Comparison of ENCODE assay signal across 2 cellular contexts in the genomic region with DNA sequence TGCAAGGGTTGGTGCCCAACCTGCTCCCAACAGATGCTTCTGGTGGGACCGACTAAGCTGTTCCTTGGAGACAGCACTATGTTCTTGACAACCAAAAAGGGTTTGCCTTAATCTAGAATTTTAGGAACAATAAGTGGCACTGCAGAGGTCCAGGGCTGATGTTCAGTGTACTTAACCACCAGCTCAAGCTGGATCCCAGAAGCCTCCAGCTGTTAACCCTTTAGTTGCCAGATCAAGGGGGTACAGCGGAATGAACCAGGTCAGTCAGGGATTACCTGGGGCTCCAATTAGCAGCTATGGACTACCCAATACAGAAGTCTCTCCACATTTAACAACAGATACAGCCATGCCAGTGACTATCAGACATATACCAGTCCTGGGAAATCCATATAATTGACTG.
TF ChIP-seq lines count a peak whose summit lies in the region.

No MANE protein-coding gene starts in this region.

TF ChIP-seq in GM23338, 12 proteins besides CTCF, POLR2A, EP300 and RAD21 (continued from another document):
- TF ChIP-seq, protein P1, sequence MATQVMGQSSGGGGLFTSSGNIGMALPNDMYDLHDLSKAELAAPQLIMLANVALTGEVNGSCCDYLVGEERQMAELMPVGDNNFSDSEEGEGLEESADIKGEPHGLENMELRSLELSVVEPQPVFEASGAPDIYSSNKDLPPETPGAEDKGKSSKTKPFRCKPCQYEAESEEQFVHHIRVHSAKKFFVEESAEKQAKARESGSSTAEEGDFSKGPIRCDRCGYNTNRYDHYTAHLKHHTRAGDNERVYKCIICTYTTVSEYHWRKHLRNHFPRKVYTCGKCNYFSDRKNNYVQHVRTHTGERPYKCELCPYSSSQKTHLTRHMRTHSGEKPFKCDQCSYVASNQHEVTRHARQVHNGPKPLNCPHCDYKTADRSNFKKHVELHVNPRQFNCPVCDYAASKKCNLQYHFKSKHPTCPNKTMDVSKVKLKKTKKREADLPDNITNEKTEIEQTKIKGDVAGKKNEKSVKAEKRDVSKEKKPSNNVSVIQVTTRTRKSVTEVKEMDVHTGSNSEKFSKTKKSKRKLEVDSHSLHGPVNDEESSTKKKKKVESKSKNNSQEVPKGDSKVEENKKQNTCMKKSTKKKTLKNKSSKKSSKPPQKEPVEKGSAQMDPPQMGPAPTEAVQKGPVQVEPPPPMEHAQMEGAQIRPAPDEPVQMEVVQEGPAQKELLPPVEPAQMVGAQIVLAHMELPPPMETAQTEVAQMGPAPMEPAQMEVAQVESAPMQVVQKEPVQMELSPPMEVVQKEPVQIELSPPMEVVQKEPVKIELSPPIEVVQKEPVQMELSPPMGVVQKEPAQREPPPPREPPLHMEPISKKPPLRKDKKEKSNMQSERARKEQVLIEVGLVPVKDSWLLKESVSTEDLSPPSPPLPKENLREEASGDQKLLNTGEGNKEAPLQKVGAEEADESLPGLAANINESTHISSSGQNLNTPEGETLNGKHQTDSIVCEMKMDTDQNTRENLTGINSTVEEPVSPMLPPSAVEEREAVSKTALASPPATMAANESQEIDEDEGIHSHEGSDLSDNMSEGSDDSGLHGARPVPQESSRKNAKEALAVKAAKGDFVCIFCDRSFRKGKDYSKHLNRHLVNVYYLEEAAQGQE (IDR thresholded peaks at IDR 0.05; ENCODE audit: unreplicated experiment) = no peak
- TF ChIP-seq, protein P2, sequence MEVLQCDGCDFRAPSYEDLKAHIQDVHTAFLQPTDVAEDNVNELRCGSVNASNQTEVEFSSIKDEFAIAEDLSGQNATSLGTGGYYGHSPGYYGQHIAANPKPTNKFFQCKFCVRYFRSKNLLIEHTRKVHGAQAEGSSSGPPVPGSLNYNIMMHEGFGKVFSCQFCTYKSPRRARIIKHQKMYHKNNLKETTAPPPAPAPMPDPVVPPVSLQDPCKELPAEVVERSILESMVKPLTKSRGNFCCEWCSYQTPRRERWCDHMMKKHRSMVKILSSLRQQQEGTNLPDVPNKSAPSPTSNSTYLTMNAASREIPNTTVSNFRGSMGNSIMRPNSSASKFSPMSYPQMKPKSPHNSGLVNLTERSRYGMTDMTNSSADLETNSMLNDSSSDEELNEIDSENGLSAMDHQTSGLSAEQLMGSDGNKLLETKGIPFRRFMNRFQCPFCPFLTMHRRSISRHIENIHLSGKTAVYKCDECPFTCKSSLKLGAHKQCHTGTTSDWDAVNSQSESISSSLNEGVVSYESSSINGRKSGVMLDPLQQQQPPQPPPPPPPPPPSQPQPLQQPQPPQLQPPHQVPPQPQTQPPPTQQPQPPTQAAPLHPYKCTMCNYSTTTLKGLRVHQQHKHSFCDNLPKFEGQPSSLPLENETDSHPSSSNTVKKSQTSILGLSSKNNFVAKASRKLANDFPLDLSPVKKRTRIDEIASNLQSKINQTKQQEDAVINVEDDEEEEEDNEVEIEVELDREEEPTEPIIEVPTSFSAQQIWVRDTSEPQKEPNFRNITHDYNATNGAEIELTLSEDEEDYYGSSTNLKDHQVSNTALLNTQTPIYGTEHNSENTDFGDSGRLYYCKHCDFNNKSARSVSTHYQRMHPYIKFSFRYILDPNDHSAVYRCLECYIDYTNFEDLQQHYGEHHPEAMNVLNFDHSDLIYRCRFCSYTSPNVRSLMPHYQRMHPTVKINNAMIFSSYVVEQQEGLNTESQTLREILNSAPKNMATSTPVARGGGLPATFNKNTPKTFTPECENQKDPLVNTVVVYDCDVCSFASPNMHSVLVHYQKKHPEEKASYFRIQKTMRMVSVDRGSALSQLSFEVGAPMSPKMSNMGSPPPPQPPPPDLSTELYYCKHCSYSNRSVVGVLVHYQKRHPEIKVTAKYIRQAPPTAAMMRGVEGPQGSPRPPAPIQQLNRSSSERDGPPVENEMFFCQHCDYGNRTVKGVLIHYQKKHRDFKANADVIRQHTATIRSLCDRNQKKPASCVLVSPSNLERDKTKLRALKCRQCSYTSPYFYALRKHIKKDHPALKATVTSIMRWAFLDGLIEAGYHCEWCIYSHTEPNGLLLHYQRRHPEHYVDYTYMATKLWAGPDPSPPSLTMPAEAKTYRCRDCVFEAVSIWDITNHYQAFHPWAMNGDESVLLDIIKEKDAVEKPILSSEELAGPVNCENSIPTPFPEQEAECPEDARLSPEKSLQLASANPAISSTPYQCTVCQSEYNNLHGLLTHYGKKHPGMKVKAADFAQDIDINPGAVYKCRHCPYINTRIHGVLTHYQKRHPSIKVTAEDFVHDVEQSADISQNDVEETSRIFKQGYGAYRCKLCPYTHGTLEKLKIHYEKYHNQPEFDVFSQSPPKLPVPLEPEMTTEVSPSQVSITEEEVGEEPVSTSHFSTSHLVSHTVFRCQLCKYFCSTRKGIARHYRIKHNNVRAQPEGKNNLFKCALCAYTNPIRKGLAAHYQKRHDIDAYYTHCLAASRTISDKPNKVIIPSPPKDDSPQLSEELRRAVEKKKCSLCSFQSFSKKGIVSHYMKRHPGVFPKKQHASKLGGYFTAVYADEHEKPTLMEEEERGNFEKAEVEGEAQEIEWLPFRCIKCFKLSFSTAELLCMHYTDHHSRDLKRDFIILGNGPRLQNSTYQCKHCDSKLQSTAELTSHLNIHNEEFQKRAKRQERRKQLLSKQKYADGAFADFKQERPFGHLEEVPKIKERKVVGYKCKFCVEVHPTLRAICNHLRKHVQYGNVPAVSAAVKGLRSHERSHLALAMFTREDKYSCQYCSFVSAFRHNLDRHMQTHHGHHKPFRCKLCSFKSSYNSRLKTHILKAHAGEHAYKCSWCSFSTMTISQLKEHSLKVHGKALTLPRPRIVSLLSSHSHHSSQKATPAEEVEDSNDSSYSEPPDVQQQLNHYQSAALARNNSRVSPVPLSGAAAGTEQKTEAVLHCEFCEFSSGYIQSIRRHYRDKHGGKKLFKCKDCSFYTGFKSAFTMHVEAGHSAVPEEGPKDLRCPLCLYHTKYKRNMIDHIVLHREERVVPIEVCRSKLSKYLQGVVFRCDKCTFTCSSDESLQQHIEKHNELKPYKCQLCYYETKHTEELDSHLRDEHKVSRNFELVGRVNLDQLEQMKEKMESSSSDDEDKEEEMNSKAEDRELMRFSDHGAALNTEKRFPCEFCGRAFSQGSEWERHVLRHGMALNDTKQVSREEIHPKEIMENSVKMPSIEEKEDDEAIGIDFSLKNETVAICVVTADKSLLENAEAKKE (CRISPR knock-in tag; IDR thresholded peaks at IDR 0.05) = no peak

TF ChIP-seq in K562, 482 proteins besides CTCF, POLR2A, EP300 and RAD21 (continues in another document):
- TF ChIP-seq, protein P3, sequence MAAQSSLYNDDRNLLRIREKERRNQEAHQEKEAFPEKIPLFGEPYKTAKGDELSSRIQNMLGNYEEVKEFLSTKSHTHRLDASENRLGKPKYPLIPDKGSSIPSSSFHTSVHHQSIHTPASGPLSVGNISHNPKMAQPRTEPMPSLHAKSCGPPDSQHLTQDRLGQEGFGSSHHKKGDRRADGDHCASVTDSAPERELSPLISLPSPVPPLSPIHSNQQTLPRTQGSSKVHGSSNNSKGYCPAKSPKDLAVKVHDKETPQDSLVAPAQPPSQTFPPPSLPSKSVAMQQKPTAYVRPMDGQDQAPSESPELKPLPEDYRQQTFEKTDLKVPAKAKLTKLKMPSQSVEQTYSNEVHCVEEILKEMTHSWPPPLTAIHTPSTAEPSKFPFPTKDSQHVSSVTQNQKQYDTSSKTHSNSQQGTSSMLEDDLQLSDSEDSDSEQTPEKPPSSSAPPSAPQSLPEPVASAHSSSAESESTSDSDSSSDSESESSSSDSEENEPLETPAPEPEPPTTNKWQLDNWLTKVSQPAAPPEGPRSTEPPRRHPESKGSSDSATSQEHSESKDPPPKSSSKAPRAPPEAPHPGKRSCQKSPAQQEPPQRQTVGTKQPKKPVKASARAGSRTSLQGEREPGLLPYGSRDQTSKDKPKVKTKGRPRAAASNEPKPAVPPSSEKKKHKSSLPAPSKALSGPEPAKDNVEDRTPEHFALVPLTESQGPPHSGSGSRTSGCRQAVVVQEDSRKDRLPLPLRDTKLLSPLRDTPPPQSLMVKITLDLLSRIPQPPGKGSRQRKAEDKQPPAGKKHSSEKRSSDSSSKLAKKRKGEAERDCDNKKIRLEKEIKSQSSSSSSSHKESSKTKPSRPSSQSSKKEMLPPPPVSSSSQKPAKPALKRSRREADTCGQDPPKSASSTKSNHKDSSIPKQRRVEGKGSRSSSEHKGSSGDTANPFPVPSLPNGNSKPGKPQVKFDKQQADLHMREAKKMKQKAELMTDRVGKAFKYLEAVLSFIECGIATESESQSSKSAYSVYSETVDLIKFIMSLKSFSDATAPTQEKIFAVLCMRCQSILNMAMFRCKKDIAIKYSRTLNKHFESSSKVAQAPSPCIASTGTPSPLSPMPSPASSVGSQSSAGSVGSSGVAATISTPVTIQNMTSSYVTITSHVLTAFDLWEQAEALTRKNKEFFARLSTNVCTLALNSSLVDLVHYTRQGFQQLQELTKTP (IDR thresholded peaks at IDR 0.05; ENCODE audit: low read depth in 1 of 2, partially characterized antibody in 2 of 2) = no peak
- no peak for TF ChIP-seq HMG20B (CRISPR knock-in tag; IDR thresholded peaks at IDR 0.05)
- TF ChIP-seq ZNF75A (CRISPR knock-in tag; IDR thresholded peaks at IDR 0.05) = no peak
- TF ChIP-seq, protein P4, sequence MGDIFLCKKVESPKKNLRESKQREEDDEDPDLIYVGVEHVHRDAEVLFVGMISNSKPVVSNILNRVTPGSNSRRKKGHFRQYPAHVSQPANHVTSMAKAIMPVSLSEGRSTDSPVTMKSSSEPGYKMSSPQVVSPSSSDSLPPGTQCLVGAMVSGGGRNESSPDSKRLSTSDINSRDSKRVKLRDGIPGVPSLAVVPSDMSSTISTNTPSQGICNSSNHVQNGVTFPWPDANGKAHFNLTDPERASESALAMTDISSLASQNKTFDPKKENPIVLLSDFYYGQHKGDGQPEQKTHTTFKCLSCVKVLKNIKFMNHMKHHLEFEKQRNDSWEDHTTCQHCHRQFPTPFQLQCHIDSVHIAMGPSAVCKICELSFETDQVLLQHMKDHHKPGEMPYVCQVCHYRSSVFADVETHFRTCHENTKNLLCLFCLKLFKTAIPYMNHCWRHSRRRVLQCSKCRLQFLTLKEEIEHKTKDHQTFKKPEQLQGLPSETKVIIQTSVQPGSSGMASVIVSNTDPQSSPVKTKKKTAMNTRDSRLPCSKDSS (IDR thresholded peaks at IDR 0.05; ENCODE audit: low read depth, partially characterized antibody) = no peak
- TF ChIP-seq, protein P5, sequence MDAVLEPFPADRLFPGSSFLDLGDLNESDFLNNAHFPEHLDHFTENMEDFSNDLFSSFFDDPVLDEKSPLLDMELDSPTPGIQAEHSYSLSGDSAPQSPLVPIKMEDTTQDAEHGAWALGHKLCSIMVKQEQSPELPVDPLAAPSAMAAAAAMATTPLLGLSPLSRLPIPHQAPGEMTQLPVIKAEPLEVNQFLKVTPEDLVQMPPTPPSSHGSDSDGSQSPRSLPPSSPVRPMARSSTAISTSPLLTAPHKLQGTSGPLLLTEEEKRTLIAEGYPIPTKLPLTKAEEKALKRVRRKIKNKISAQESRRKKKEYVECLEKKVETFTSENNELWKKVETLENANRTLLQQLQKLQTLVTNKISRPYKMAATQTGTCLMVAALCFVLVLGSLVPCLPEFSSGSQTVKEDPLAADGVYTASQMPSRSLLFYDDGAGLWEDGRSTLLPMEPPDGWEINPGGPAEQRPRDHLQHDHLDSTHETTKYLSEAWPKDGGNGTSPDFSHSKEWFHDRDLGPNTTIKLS (IDR thresholded peaks at IDR 0.05; ENCODE audit: borderline replicate concordance, low read depth) = no peak
